Comparison of ENCODE assay signal across 10 cellular contexts in the genomic region with DNA sequence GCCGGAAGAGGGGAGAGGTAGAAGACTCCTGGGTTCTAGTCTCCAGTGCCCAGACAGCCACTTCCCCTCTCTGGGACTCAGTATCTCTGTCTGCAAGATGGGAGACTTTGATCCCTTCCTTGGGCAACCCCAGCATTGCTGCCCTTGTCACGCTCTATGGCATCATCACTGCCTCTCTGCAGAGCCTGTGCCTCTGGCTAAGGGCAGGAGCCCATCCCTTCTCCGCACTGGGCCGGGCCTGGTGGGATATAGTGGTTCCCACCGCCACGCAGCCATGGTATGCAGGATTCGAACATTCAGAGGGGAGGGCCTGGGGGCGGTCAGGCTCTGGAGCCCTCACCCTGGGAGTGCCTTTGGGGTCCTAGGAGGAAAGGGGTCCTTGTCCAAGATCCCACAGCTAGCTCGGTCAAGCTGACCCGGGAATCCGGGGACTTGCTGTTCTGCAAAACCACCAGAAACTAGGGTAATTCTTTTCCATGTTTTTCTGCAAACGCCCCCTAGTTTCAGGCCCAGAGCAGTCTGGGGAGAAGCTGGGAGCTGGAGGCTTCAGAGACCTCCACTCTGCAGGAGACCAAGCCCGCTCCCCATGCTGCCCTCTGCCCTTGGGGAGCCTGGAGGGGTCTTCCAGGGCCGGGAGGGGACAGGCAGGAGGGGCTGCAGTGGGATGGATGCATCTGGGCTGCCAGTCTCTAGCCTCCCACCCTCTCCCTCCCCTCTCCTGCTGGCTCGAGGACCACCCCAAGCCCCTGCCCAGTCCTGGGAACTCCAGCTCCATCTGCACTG. TPM values are rescaled to one million over a fixed set of nuclear protein-coding genes. Genes with fewer than 3 reads are reported as not detected.
A peak's percentile ranks its signal among the peaks of the same experiment; 100 is the strongest.
DNase-seq lines count a peak whose midpoint lies in the region; TF ChIP-seq lines count a peak whose summit lies in the region.
"Had no signal": no experiment of that assay in that cellular context is flagged by ENCODE, and none has a peak within 500 bp of the region (broad histone marks: within the 10 kb centered on the region; RNA-seq: fewer than 3 reads in every experiment).

No MANE protein-coding gene starts in this region.

- H3K27ac Mint-ChIP-seq in mesothelial cell of epicardium (peak overlapping the region; percentile 99), nephron progenitor cell (no peak overlapping the region), CD14-positive monocyte (no peak overlapping the region)
- H3K27ac Mint-ChIP-seq: activated CD4-positive, alpha-beta memory T cell treated with anti-CD3 and anti-CD28 coated beads for 36 hours had no signal

- no peaks in the 10 kb centered on the region for H3K27me3 Mint-ChIP-seq in mesothelial cell of epicardium (ENCODE audit: low read depth)
- H3K27me3 Mint-ChIP-seq in nephron progenitor cell (ENCODE audit: low read depth, poor library complexity) = peaks cover 8% of the 10 kb centered on the region
- peaks cover 15 to 34% (median 27%) of the 10 kb centered on the region in 3 donors for H3K27me3 Mint-ChIP-seq in CD14-positive monocyte (ENCODE audit: low read depth in 3 of 3)
- H3K27me3 Mint-ChIP-seq: activated CD4-positive, alpha-beta memory T cell treated with anti-CD3 and anti-CD28 coated beads for 36 hours had no signal

- H3F3A ChIP-seq in MM.1S (ENCODE audit: insufficient read depth, low read length) = no peaks in the 10 kb centered on the region

- no peaks in the 10 kb centered on the region for H3K9me3 Mint-ChIP-seq in mesothelial cell of epicardium
- peaks cover 3% of the 10 kb centered on the region for H3K9me3 Mint-ChIP-seq in nephron progenitor cell
- H3K9me3 Mint-ChIP-seq in CD14-positive monocyte = peaks cover 2 to 6% (median 5%) of the 10 kb centered on the region in 7 donors

- TF ChIP-seq POLR2A in thyroid gland (IDR thresholded peaks at IDR 0.05) = no peak

- intact Hi-C loops in thyroid gland (cut with DNase I) = loop anchor here (10.0 kb wide), 2 partner anchors 58 to 328 kb away; partner anchors contain the start of gene MIEF1
- intact Hi-C loops in CD14-positive monocyte (cut with micrococcal nuclease) = no loop called here

- peak overlapping the region; percentile 68 to 80 for H3K27ac ChIP-seq in coronary artery
- H3K27ac ChIP-seq in thyroid gland = peak overlapping the region in 2 of 3 donors; percentile 76 to 87
- H3K27ac ChIP-seq in MM.1S (ENCODE audit: low read length) = no peak overlapping the region

- H3K36me3 Mint-ChIP-seq in mesothelial cell of epicardium (no peaks in the 10 kb centered on the region), nephron progenitor cell (ENCODE audit: low read depth) (peaks cover 4% of the 10 kb centered on the region), CD14-positive monocyte (no peaks in the 10 kb centered on the region)
- H3K36me3 Mint-ChIP-seq: activated CD4-positive, alpha-beta memory T cell treated with anti-CD3 and anti-CD28 coated beads for 36 hours had no signal

- H3K4me3 Mint-ChIP-seq in mesothelial cell of epicardium (no peak overlapping the region), nephron progenitor cell (no peak overlapping the region), CD14-positive monocyte (no peak overlapping the region)
- H3K4me3 Mint-ChIP-seq: activated CD4-positive, alpha-beta memory T cell treated with anti-CD3 and anti-CD28 coated beads for 36 hours had no signal

- H3K4me1 ChIP-seq in thyroid gland (peaks cover 35 to 54% of the 10 kb centered on the region in 2 donors), MM.1S (ENCODE audit: low read length) (no peaks in the 10 kb centered on the region)

- H3K36me3 ChIP-seq in thyroid gland = no peaks in the 10 kb centered on the region
- no peaks in the 10 kb centered on the region for H3K36me3 ChIP-seq in MM.1S (replicated peaks; ENCODE audit: insufficient read depth, low read length)

- H3K4me1 Mint-ChIP-seq in mesothelial cell of epicardium (peaks cover 41% of the 10 kb centered on the region), nephron progenitor cell (peaks cover 82% of the 10 kb centered on the region), CD14-positive monocyte (peaks cover 17% of the 10 kb centered on the region)

- 80 to 94% methylated on average over 7 to 8 of the region's 15 CpGs for WGBS in thyroid gland, 2 donors

- H3K79me2 ChIP-seq in MM.1S (ENCODE audit: low read length) = no peaks in the 10 kb centered on the region

- no peak overlapping the region for H3K4me2 ChIP-seq in MM.1S (ENCODE audit: low read depth, low read length)

- H3K9me2 ChIP-seq in MM.1S (replicated peaks; ENCODE audit: insufficient read depth, low read length) = no peaks in the 10 kb centered on the region

- H2AFZ ChIP-seq in MM.1S (ENCODE audit: low read length) = no peak overlapping the region

- peak; percentile 18 for DNase-seq in M059J (ENCODE audit: low read depth)
- DNase-seq in coronary artery (ENCODE audit: low spot score) = no peak
- DNase-seq in mesothelial cell of epicardium (ENCODE audit: low spot score in 2 of 2, unreplicated experiment in 2 of 2) = peak in 1 of 2 experiments; percentile 38
- no peak for DNase-seq in thyroid gland
- DNase-seq in MM.1S = no peak
- DNase-seq in nephron progenitor cell = no peak
- DNase-seq in CD14-positive monocyte (ENCODE audit: low spot score) = no peak
- DNase-seq: central memory CD4-positive, alpha-beta T cell; MV-4-11 had no signal

- no peaks in the 10 kb centered on the region for H4K20me1 ChIP-seq in MM.1S (ENCODE audit: insufficient read depth, low read length)

- no peak overlapping the region for H3K4me3 ChIP-seq in coronary artery
- H3K4me3 ChIP-seq in thyroid gland (replicated peaks in 1 of 3) = no peak overlapping the region
- no peak overlapping the region for H3K4me3 ChIP-seq in MM.1S (ENCODE audit: low read length)

- H3K27me3 ChIP-seq in thyroid gland = no peaks in the 10 kb centered on the region
- no peaks in the 10 kb centered on the region for H3K27me3 ChIP-seq in MM.1S (replicated peaks; ENCODE audit: insufficient read depth, low read length)

- no peak overlapping the region for H3K9ac ChIP-seq in MM.1S (ENCODE audit: low read length)

- TF ChIP-seq CTCF in coronary artery (IDR thresholded peaks at IDR 0.05) (no peak), mesothelial cell of epicardium (IDR thresholded peaks at IDR 0.05; ENCODE audit: unreplicated experiment) (no peak), thyroid gland (IDR thresholded peaks at IDR 0.05) (no peak), MM.1S (IDR thresholded peaks at IDR 0.05; ENCODE audit: low read length) (no peak), nephron progenitor cell (IDR thresholded peaks at IDR 0.05) (no peak), CD14-positive monocyte (IDR thresholded peaks at IDR 0.05) (no peak)

- H3K9me3 ChIP-seq in thyroid gland (no peaks in the 10 kb centered on the region), MM.1S (replicated peaks; ENCODE audit: insufficient read depth, low read length) (no peaks in the 10 kb centered on the region)

RNA-seq across cellular contexts. Expression of gene CBX7, which starts 24.4 kb away (rescaled TPM):
- 0.76 and 3.0 TPM in 2 replicates for total RNA-seq in M059J (2014; rRNA removed; shearing (Covaris generic))
- total RNA-seq in mesothelial cell of epicardium (10.7 to 13.2 TPM (median 11.0 TPM) in 3 replicates), thyroid gland (10 to 100 TPM; 49.2 to 88.0 (median 61.9) TPM)
- polyA plus RNA-seq in CD14-positive monocyte = 1 to 10 TPM; 3.1 to 4.0 TPM
